In genomic region chr1:65264197-65264929, GRCh38 we compare ENCODE assay signal across 7 cellular contexts. TPM values are rescaled to one million over a fixed set of nuclear protein-coding genes. Genes with fewer than 3 reads are reported as not detected.
A peak's percentile ranks its signal among the peaks of the same experiment; 100 is the strongest.
DNase-seq lines count a peak whose midpoint lies in the region; ATAC-seq, FAIRE-seq and TF ChIP-seq lines count a peak whose summit lies in the region.

No MANE protein-coding gene starts in this region.

- TF ChIP-seq EP300 in HepG2 (IDR thresholded peaks at IDR 0.05; ENCODE audit: low read depth in 2 of 2, low read length in 2 of 2) (no peak), HepG2 (CRISPR knock-in tag; IDR thresholded peaks at IDR 0.05; ENCODE audit: borderline replicate concordance) (no peak)

- WGBS in HepG2 (ENCODE audit: low lambda C conversion rate), result 77% methylated on average over 13 of the region's 15 CpGs

- CTCF ChIA-PET in HepG2 (lab: Yijun Ruan, JAX; ENCODE audit: low intra/inter-chr PET ratio, low total read pairs), result no interaction called here

- intact Hi-C loops in HepG2 (cut with micrococcal nuclease; ENCODE audit: unreplicated experiment), result no loop called here

- H3K36me3 ChIP-seq in HepG2 (replicated peaks in 1 of 2; ENCODE audit: control insufficient read depth in 1 of 2, insufficient read depth in 2 of 2, low read length in 2 of 2), result no peaks in the 10 kb centered on the region

- TF ChIP-seq CTCF in GM13977 (IDR thresholded peaks at IDR 0.05; ENCODE audit: extremely low read depth, insufficient read depth, missing control alignments), result no peak
- no peak for TF ChIP-seq CTCF in HepG2 (CRISPR knock-in tag; IDR thresholded peaks at IDR 0.05)

- ATAC-seq in HepG2, result no peak
- no peak for ATAC-seq in HG03196 (IDR thresholded peaks at IDR 0.05; ENCODE audit: unreplicated experiment)

- no peaks in the 10 kb centered on the region for H3K79me2 ChIP-seq in HepG2 (ENCODE audit: insufficient read depth, low read length)

- no peak for TF ChIP-seq RAD21 in HepG2 (CRISPR knock-in tag; IDR thresholded peaks at IDR 0.05)

- POLR2A ChIA-PET in HepG2 (lab: Yijun Ruan, JAX), result interaction anchor here (1.1 to 2.5 kb wide), 2 partner anchors 155 to 349 kb away, joined by 3 to 10 read pairs; partner anchors contain the start of genes LEPR and LEPROT

- H3K9me3 ChIP-seq in HepG2 (ENCODE audit: low read length), result no peaks in the 10 kb centered on the region

- no peak overlapping the region for H3K4me2 ChIP-seq in HepG2 (ENCODE audit: low read depth, low read length)

- FAIRE-seq in HepG2 (lab: Jason Lieb, UNC), result no peak

- H3K27me3 ChIP-seq in HepG2 (ENCODE audit: control insufficient read depth in 1 of 2, insufficient read depth in 2 of 2, low read length in 2 of 2), result no peaks in the 10 kb centered on the region

- no peak overlapping the region for H3K4me3 ChIP-seq in HepG2 (replicated peaks in 1 of 3; ENCODE audit: insufficient read depth in 1 of 3, low read depth in 2 of 3, low read length in 3 of 3)

- in situ Hi-C loops in GM13977 (cut with MboI; ENCODE audit: low pct_unique_long_range_greater_than_20kb, low sequenced_read_pairs, unreplicated experiment), result no loop called here
- in situ Hi-C loops in HepG2 (cut with HindIII; ENCODE audit: extremely low pct_ligation_motif_present, low pct_unique_long_range_greater_than_20kb), result no loop called here

- H2AFZ ChIP-seq in HepG2 (ENCODE audit: low read length), result no peak overlapping the region

- peak overlapping the region; percentile 82 for H3K27ac ChIP-seq in cingulate gyrus (ENCODE audit: low read depth, low read length)
- H3K27ac ChIP-seq in HepG2 (ENCODE audit: extremely low read length, insufficient read depth, low read length), result no peak overlapping the region

- DNase-seq in GM13977 (ENCODE audit: low spot score) (peak; percentile 19), NCI-H524 treated with DMSO at 0.1 percent for 48 hours (lab: John Stamatoyannopoulos, UW) (peak; percentile 65), HepG2 (ENCODE audit: low spot score) (no peak), superior temporal gyrus (ENCODE audit: extremely low spot score) (peak; percentile 90), UCSD-AML1 (lab: John Stamatoyannopoulos, UW; ENCODE audit: unreplicated experiment) (no peak)

- H3K9ac ChIP-seq in HepG2 (ENCODE audit: insufficient read depth, low read depth, low read length), result no peak overlapping the region

- peaks cover 20% of the 10 kb centered on the region for H3K4me1 ChIP-seq in HepG2 (ENCODE audit: insufficient read depth, low read length)

- no peak for TF ChIP-seq POLR2A in HepG2 (IDR thresholded peaks at IDR 0.05; ENCODE audit: insufficient read depth in 1 of 2, low read depth in 2 of 2, low read length in 2 of 2)

- BruUV-seq in HepG2 (replicated peaks; lab: Mats Ljungman, UMichigan), result no TSS peak

- no peaks in the 10 kb centered on the region for H4K20me1 ChIP-seq in HepG2 (ENCODE audit: insufficient read depth, low read length)

TF ChIP-seq in HepG2, 621 proteins besides CTCF, POLR2A, EP300 and RAD21:
- peak; percentile 98 for TF ChIP-seq PRDM15 (CRISPR knock-in tag; IDR thresholded peaks at IDR 0.05)
- TF ChIP-seq HDAC1 (CRISPR knock-in tag; IDR thresholded peaks at IDR 0.05), result no peak
- TF ChIP-seq SP4 (CRISPR knock-in tag; IDR thresholded peaks at IDR 0.05), result no peak
- peak; percentile 52; the same call in 1 of the 2 replicates for TF ChIP-seq ZBTB38 (CRISPR knock-in tag; IDR thresholded peaks at IDR 0.05)

RNA-seq across cellular contexts. Expression of gene DNAJC6, which starts 45.0 kb away (rescaled TPM):
- 0.80 and 1.0 TPM in 2 replicates for total RNA-seq in HepG2 (2016; rRNA removed; fragmentation: Illumina TruSeq; extraction: Trizol)
- total RNA-seq in HepG2 (2016; cell fraction: cytosol; rRNA removed; fragmentation: Illumina TruSeq; extraction: Trizol; ENCODE audit: low read depth), result 4.0 and 4.8 TPM in 2 replicates
- total RNA-seq in HepG2 (2016; cell fraction: insoluble cytoplasmic fraction; rRNA removed; fragmentation: Illumina TruSeq; extraction: Trizol), result 0.85 and 1.1 TPM in 2 replicates
- 0.76 and 0.93 TPM in 2 replicates for total RNA-seq in HepG2 (2016; cell fraction: membrane; rRNA removed; fragmentation: Illumina TruSeq; extraction: Trizol)
- 1.1 and 2.3 TPM in 2 replicates for total RNA-seq in HepG2 (2016; cell fraction: nucleus; rRNA removed; fragmentation: Illumina TruSeq; extraction: Trizol)
- polyA plus RNA-seq in HepG2 (2011; rRNA removed), result 1.6 and 1.7 TPM in 2 replicates
- 0.83 and 1.2 TPM in 2 replicates for polyA plus RNA-seq in HepG2 (2011; cell fraction: cytosol; rRNA removed)
- 1.6 TPM in 2 replicates for polyA plus RNA-seq in HepG2 (2011; cell fraction: nucleus; rRNA removed)
- polyA plus RNA-seq in HepG2 (2012), result 1.7 and 1.9 TPM in 2 replicates
- polyA plus RNA-seq in HepG2 (2016; cell fraction: cytosol; fragmentation: Illumina TruSeq; extraction: Trizol; ENCODE audit: low read depth), result 0.08 and 0.09 TPM in 2 replicates
- polyA plus RNA-seq in HepG2 (2016; cell fraction: insoluble cytoplasmic fraction; fragmentation: Illumina TruSeq; extraction: Trizol; ENCODE audit: low read depth), result 0.67 and 0.83 TPM in 2 replicates
- 0.14 and 0.23 TPM in 2 replicates for polyA plus RNA-seq in HepG2 (2016; cell fraction: membrane; fragmentation: Illumina TruSeq; extraction: Trizol; ENCODE audit: low read depth)
- 0.53 and 0.74 TPM in 2 replicates for polyA plus RNA-seq in HepG2 (2016; cell fraction: nucleus; fragmentation: Illumina TruSeq; extraction: Trizol; ENCODE audit: insufficient read depth, low read depth)
- 3.0 and 12.8 TPM in 2 replicates for polyA minus RNA-seq in HepG2 (2011; rRNA and poly(A)+ RNA removed; ENCODE audit: low replicate concordance)
- 1.3 and 3.2 TPM in 2 replicates for polyA minus RNA-seq in HepG2 (2011; cell fraction: cytosol; rRNA and poly(A)+ RNA removed)
- 4.9 and 6.8 TPM in 2 replicates for polyA minus RNA-seq in HepG2 (2011; cell fraction: nucleus; rRNA and poly(A)+ RNA removed)

Comparison
In these comparisons a context has a peak if more than half of its experiments do, and no peak if none do; other contexts are left out.
1. DNase-seq: peak in GM13977 (single experiment), NCI-H524 treated with DMSO at 0.1 percent for 48 hours (single experiment) and superior temporal gyrus (single experiment); none in HepG2 (single experiment) and UCSD-AML1 (single experiment).